8 cellular contexts compared by ENCODE assay signal in genomic region chr2:218400167-218400929, GRCh38. TPM values are rescaled to one million over a fixed set of nuclear protein-coding genes. Genes with fewer than 3 reads are reported as not detected.
A peak's percentile ranks its signal among the peaks of the same experiment; 100 is the strongest.
DNase-seq lines count a peak whose midpoint lies in the region; ATAC-seq and TF ChIP-seq lines count a peak whose summit lies in the region.

No MANE protein-coding gene starts in this region.

- TF ChIP-seq CTCF in fibroblast of pulmonary artery (IDR thresholded peaks at IDR 0.05; ENCODE audit: low read length, missing control alignments): no peak
- no peak for TF ChIP-seq CTCF in neural cell (IDR thresholded peaks at IDR 0.05; ENCODE audit: poor library complexity, severe bottlenecking)

- no peaks in the 10 kb centered on the region for H3K9me3 ChIP-seq in neural cell (ENCODE audit: low read length)

- H3K4me3 Mint-ChIP-seq in activated T-cell treated with anti-CD3 and anti-CD28 coated beads, Interleukin-2, amount 50 U/mL, for 24 hours: peak overlapping the region; percentile 92

- no peak overlapping the region for H3K4me2 ChIP-seq in neural cell (ENCODE audit: low read length)

- peaks cover 16% of the 10 kb centered on the region for H3K27me3 Mint-ChIP-seq in activated T-cell treated with anti-CD3 and anti-CD28 coated beads, Interleukin-2, amount 50 U/mL, for 24 hours

- peak; percentile 21 for DNase-seq in CD1c-positive myeloid dendritic cell (ENCODE audit: extremely low spot score)
- peak; percentile 63 for DNase-seq in HuH-7 (ENCODE audit: low spot score)
- peak; percentile 74 for DNase-seq in activated T-cell treated with anti-CD3 and anti-CD28 coated beads, Interleukin-2, amount 50 U/mL, for 24 hours
- no peak for DNase-seq in fibroblast of pulmonary artery (ENCODE audit: low read depth)
- DNase-seq in NCI-H1694 (lab: John Stamatoyannopoulos, UW): no peak
- no peak for DNase-seq in SK-N-DZ (ENCODE audit: low spot score)

- no peaks in the 10 kb centered on the region for H3K9me2 ChIP-seq in neural cell (ENCODE audit: insufficient read depth, low read length)

- no peaks in the 10 kb centered on the region for H3K36me3 ChIP-seq in neural cell (ENCODE audit: insufficient read depth, low read length)

- H4K20me1 ChIP-seq in neural cell (ENCODE audit: insufficient read depth): no peaks in the 10 kb centered on the region

- no peaks in the 10 kb centered on the region for H3K79me2 ChIP-seq in neural cell (replicated peaks; ENCODE audit: insufficient read depth, low read length)

- H2AFZ ChIP-seq in neural cell (ENCODE audit: low read depth, low read length): no peak overlapping the region

- H3K27ac ChIP-seq in neural cell (ENCODE audit: low read length): no peak overlapping the region

- peak overlapping the region; percentile 93 for H3K27ac Mint-ChIP-seq in activated T-cell treated with anti-CD3 and anti-CD28 coated beads, Interleukin-2, amount 50 U/mL, for 24 hours

- no peak for TF ChIP-seq EP300 in neural cell (conservative IDR thresholded peaks at IDR 0.05; ENCODE audit: poor library complexity, severe bottlenecking)

- H3K36me3 Mint-ChIP-seq in activated T-cell treated with anti-CD3 and anti-CD28 coated beads, Interleukin-2, amount 50 U/mL, for 24 hours (ENCODE audit: low read depth): peaks cover 39% of the 10 kb centered on the region

- H3K4me3 ChIP-seq in fibroblast of pulmonary artery (replicated peaks; ENCODE audit: low read depth, low read length) (peak overlapping the region; percentile 77), neural cell (ENCODE audit: low read length) (peak overlapping the region; percentile 81)

- H3K9ac ChIP-seq in neural cell (ENCODE audit: low read length): peak overlapping the region; percentile 45

- TF ChIP-seq RAD21 in neural cell (conservative IDR thresholded peaks at IDR 0.05): no peak

- no peaks in the 10 kb centered on the region for H3F3A ChIP-seq in neural cell (ENCODE audit: insufficient read depth, low read length, poor library complexity, severe bottlenecking)

- peaks cover 33% of the 10 kb centered on the region for H3K27me3 ChIP-seq in neural cell (ENCODE audit: insufficient read depth, low read depth, low read length)

- H3K4me1 Mint-ChIP-seq in activated T-cell treated with anti-CD3 and anti-CD28 coated beads, Interleukin-2, amount 50 U/mL, for 24 hours (ENCODE audit: low read depth): peaks cover 66% of the 10 kb centered on the region

- H3K9me3 Mint-ChIP-seq in activated T-cell treated with anti-CD3 and anti-CD28 coated beads, Interleukin-2, amount 50 U/mL, for 24 hours: no peaks in the 10 kb centered on the region

- ATAC-seq in HG03521 (IDR thresholded peaks at IDR 0.05; ENCODE audit: unreplicated experiment): no peak

TF ChIP-seq in neural cell, 6 proteins besides CTCF, POLR2A, EP300 and RAD21:
- TF ChIP-seq SMC3 (conservative IDR thresholded peaks at IDR 0.05; ENCODE audit: poor library complexity) (no peak), EZH2 (IDR thresholded peaks at IDR 0.05; ENCODE audit: borderline replicate concordance, insufficient read depth, low read length, poor library complexity, severe bottlenecking) (no peak), TAF1 (IDR thresholded peaks at IDR 0.05; ENCODE audit: low read depth) (no peak), MXI1 (conservative IDR thresholded peaks at IDR 0.05; ENCODE audit: poor library complexity, severe bottlenecking) (no peak)

RNA-seq across cellular contexts. Expression of gene CTDSP1, which starts 0.7 kb away (rescaled TPM):
- polyA plus RNA-seq in neural cell: 0.97 and 1.3 TPM in 2 replicates
- 5.6 and 6.8 TPM in 2 replicates for polyA minus RNA-seq in neural cell
- 22.6 and 32.1 TPM in 2 replicates for polyA plus RNA-seq in SK-N-DZ (2014; cell fraction: cytosol; rRNA removed)
- 24.2 and 27.6 TPM in 2 replicates for polyA plus RNA-seq in SK-N-DZ (2014; cell fraction: nucleus; rRNA removed)

RNA-seq across cellular contexts. Expression of gene SLC11A1, which starts 18.3 kb away (rescaled TPM):
- polyA plus RNA-seq in neural cell: 0.04 TPM in 1 of 2 replicates, not detected in the other
- 0.49 TPM in 1 of 2 replicates, not detected in the other for polyA minus RNA-seq in neural cell
- not detected in 2 replicates for polyA plus RNA-seq in SK-N-DZ (2014; cell fraction: cytosol; rRNA removed)
- polyA plus RNA-seq in SK-N-DZ (2014; cell fraction: nucleus; rRNA removed): not detected in 2 replicates

RNA-seq across cellular contexts. Expression of gene VIL1, which starts 18.6 kb away (rescaled TPM):
- polyA plus RNA-seq in neural cell: 0.06 TPM in 1 of 2 replicates, not detected in the other
- not detected in 2 replicates for polyA minus RNA-seq in neural cell
- polyA plus RNA-seq in SK-N-DZ (2014; cell fraction: cytosol; rRNA removed): 0.03 and 0.73 TPM in 2 replicates
- polyA plus RNA-seq in SK-N-DZ (2014; cell fraction: nucleus; rRNA removed): 0.44 and 0.84 TPM in 2 replicates

RNA-seq across cellular contexts. Expression of gene CATIP, which starts 43.7 kb away (rescaled TPM):
- polyA plus RNA-seq in neural cell: not detected in 2 replicates
- polyA minus RNA-seq in neural cell: 1.2 TPM in 1 of 2 replicates, not detected in the other
- not detected in 2 replicates for polyA plus RNA-seq in SK-N-DZ (2014; cell fraction: cytosol; rRNA removed)
- not detected in 2 replicates for polyA plus RNA-seq in SK-N-DZ (2014; cell fraction: nucleus; rRNA removed)

Comparison
In these comparisons a context has a peak if more than half of its experiments do, and no peak if none do; other contexts are left out.
1. DNase-seq: peak in CD1c-positive myeloid dendritic cell (single experiment), HuH-7 (single experiment) and activated T-cell treated with anti-CD3 and anti-CD28 coated beads, Interleukin-2, amount 50 U/mL, for 24 hours (single experiment); none in fibroblast of pulmonary artery (single experiment), NCI-H1694 (single experiment) and SK-N-DZ (single experiment).